Comparison of ENCODE assay signal across 18 cellular contexts in genomic region chr7:13036256-13036765, GRCh38.
DNase-seq lines count a peak whose midpoint lies in the region; ATAC-seq and TF ChIP-seq lines count a peak whose summit lies in the region.
"Had no signal": no experiment of that assay in that cellular context is flagged by ENCODE, and none has a peak within 500 bp of the region (broad histone marks: within the 10 kb centered on the region; RNA-seq: fewer than 3 reads in every experiment).

No MANE protein-coding gene starts in this region.

- TF ChIP-seq POLR2A in breast epithelium (IDR thresholded peaks at IDR 0.05): no peak

- intact Hi-C loops in MCF 10A (cut with micrococcal nuclease) (no loop called here), breast epithelium (cut with DNase I; ENCODE audit: low total_unique reads) (no loop called here)

- H3K27ac ChIP-seq in breast epithelium: no peak overlapping the region
- H3K27ac ChIP-seq: 22Rv1, RWPE1 had no signal

- H3K9me3 Mint-ChIP-seq in MCF 10A (ENCODE audit: unreplicated experiment): no peaks in the 10 kb centered on the region

- CTCF ChIA-PET in MCF 10A (lab: Yijun Ruan, JAX): no interaction called here

- POLR2A ChIA-PET in MCF 10A (lab: Yijun Ruan, JAX): no interaction called here

- H3K4me3 Mint-ChIP-seq in MCF 10A (ENCODE audit: unreplicated experiment): no peak overlapping the region
- H3K4me3 Mint-ChIP-seq: CD4-positive, alpha-beta T cell had no signal

- H3K36me3 ChIP-seq in breast epithelium: no peaks in the 10 kb centered on the region

- ATAC-seq in GM18519 (IDR thresholded peaks at IDR 0.05; ENCODE audit: low FRiP score, unreplicated experiment): no peak

- no peaks in the 10 kb centered on the region for H3K4me1 ChIP-seq in breast epithelium

- peaks cover 14% of the 10 kb centered on the region for H3K4me1 Mint-ChIP-seq in MCF 10A (ENCODE audit: insufficient read depth, unreplicated experiment)

- TF ChIP-seq CTCF in MCF 10A (IDR thresholded peaks at IDR 0.05; ENCODE audit: unreplicated experiment) (no peak), breast epithelium (IDR thresholded peaks at IDR 0.05) (no peak), fibroblast of villous mesenchyme (IDR thresholded peaks at IDR 0.05; ENCODE audit: insufficient read depth, low read depth, low read length) (no peak)

- no peak overlapping the region for H3K27ac Mint-ChIP-seq in MCF 10A (ENCODE audit: low read depth, unreplicated experiment)
- H3K27ac Mint-ChIP-seq: CD4-positive, alpha-beta T cell had no signal

- no peaks in the 10 kb centered on the region for H3K27me3 Mint-ChIP-seq in MCF 10A (ENCODE audit: insufficient read depth, unreplicated experiment)

- no peaks in the 10 kb centered on the region for H3K36me3 Mint-ChIP-seq in MCF 10A (ENCODE audit: insufficient read depth, unreplicated experiment)

- DNase-seq in MCF 10A (ENCODE audit: unreplicated experiment): peak; percentile 47
- DNase-seq in breast epithelium (ENCODE audit: low spot score in 2 of 2): no peak
- peak; percentile 37 for DNase-seq in SK-MEL-5 (ENCODE audit: low read depth, low spot score)
- peak; percentile 36 for DNase-seq in fibroblast of villous mesenchyme (ENCODE audit: low read depth)
- DNase-seq in AG08396 (ENCODE audit: low spot score): no peak
- no peak for DNase-seq in NCI-H2081 (lab: John Stamatoyannopoulos, UW)
- no peak for DNase-seq in NCI-H446 (lab: John Stamatoyannopoulos, UW)
- DNase-seq: Caco-2; CD4-positive, alpha-beta T cell; KBM-7; NCI-H1105 treated with DMSO at 0.1 percent for 48 hours; NCI-H1694; NCI-H510A; NCI-H774; SIG-M5 had no signal

- H3K27me3 ChIP-seq in breast epithelium: no peaks in the 10 kb centered on the region

- no TSS peak for BruUV-seq in MCF 10A (replicated peaks; lab: Mats Ljungman, UMichigan)

- in situ Hi-C loops in SK-MEL-5 (cut with HindIII; ENCODE audit: low pct_unique_long_range_greater_than_20kb, low sequenced_read_pairs): no loop called here

- H3K4me3 ChIP-seq in breast epithelium (no peak overlapping the region), fibroblast of villous mesenchyme (ENCODE audit: low read depth, low read length) (no peak overlapping the region)

- H3K9me3 ChIP-seq in breast epithelium: peaks cover 0 to 10% of the 10 kb centered on the region in 2 donors

Comparison
In these comparisons a context has a peak if more than half of its experiments do, and no peak if none do; other contexts are left out.
1. DNase-seq: peak in MCF 10A (single experiment), SK-MEL-5 (single experiment) and fibroblast of villous mesenchyme (single experiment); none in breast epithelium (0 of 2), AG08396 (single experiment), NCI-H2081 (0 of 2) and NCI-H446 (0 of 2).